ENCODE assay signal across 8 cellular contexts in genomic region chr6:16761469-16762264, GRCh38. TPM values are rescaled to one million over a fixed set of nuclear protein-coding genes. Genes with fewer than 3 reads are reported as not detected.
DNase-seq lines count a peak whose midpoint lies in the region; ATAC-seq and TF ChIP-seq lines count a peak whose summit lies in the region.

No MANE protein-coding gene starts in this region.

- no peaks in the 10 kb centered on the region for H3K36me3 ChIP-seq in A673 (ENCODE audit: insufficient read depth, low read length, poor library complexity, severe bottlenecking)

- intact Hi-C loops in A673 (cut with micrococcal nuclease; ENCODE audit: unreplicated experiment), result loop anchor here (2.0 to 10.0 kb wide), 5 partner anchors 49 to 429 kb away; no protein-coding TSS in a partner anchor

- H3K4me3 ChIP-seq in A673 (ENCODE audit: low read depth, low read length, poor library complexity, severe bottlenecking), result peak overlapping the region; percentile 88

- H3K4me1 Mint-ChIP-seq in activated CD4-positive, alpha-beta memory T cell treated with anti-CD3 and anti-CD28 coated beads, Interleukin-2, amount 10 ng/mL, durations not matched to agents 7 days and 5 days, result peaks cover 58% of the 10 kb centered on the region

- peak; percentile 22 for ATAC-seq in GM18508 (IDR thresholded peaks at IDR 0.05; ENCODE audit: insufficient read depth, unreplicated experiment)
- peak; percentile 39 for ATAC-seq in HG02981 (IDR thresholded peaks at IDR 0.05; ENCODE audit: unreplicated experiment)

- peak overlapping the region; percentile 63 for H3K27ac ChIP-seq in A673 (ENCODE audit: low read depth, low read length, poor library complexity, severe bottlenecking)

- H3K36me3 Mint-ChIP-seq in activated CD4-positive, alpha-beta memory T cell treated with anti-CD3 and anti-CD28 coated beads, Interleukin-2, amount 10 ng/mL, durations not matched to agents 7 days and 5 days (ENCODE audit: low read depth), result peaks cover 40% of the 10 kb centered on the region

- no peaks in the 10 kb centered on the region for H3K27me3 Mint-ChIP-seq in activated CD4-positive, alpha-beta memory T cell treated with anti-CD3 and anti-CD28 coated beads, Interleukin-2, amount 10 ng/mL, durations not matched to agents 7 days and 5 days

- H3K27ac Mint-ChIP-seq in activated CD4-positive, alpha-beta memory T cell treated with anti-CD3 and anti-CD28 coated beads, Interleukin-2, amount 10 ng/mL, durations not matched to agents 7 days and 5 days, result peak overlapping the region; percentile 96

- CTCF ChIA-PET in A673 (lab: Charles Lee), result interaction anchor here (0.6 to 3.1 kb wide), 14 partner anchors 9 to 475 kb away, joined by 3 to 13 read pairs (median 5); no protein-coding TSS in a partner anchor
- CTCF ChIA-PET in activated CD4-positive, alpha-beta memory T cell treated with anti-CD3 and anti-CD28 coated beads, Interleukin-2, amount 10 ng/mL, durations not matched to agents 7 days and 5 days (lab: Charles Lee), result interaction anchor here (0.6 to 6.1 kb wide), 35 partner anchors 9 to 442 kb away, joined by 3 to 86 read pairs (median 5); no protein-coding TSS in a partner anchor

- H3K9me3 ChIP-seq in A673 (ENCODE audit: low read depth, low read length, poor library complexity, severe bottlenecking), result no peaks in the 10 kb centered on the region

- peak overlapping the region; percentile 83 for H3K4me3 Mint-ChIP-seq in activated CD4-positive, alpha-beta memory T cell treated with anti-CD3 and anti-CD28 coated beads, Interleukin-2, amount 10 ng/mL, durations not matched to agents 7 days and 5 days

- no peaks in the 10 kb centered on the region for H3K27me3 ChIP-seq in A673 (replicated peaks; ENCODE audit: insufficient read depth, low read depth, low read length, poor library complexity)

- H3K9me3 Mint-ChIP-seq in activated CD4-positive, alpha-beta memory T cell treated with anti-CD3 and anti-CD28 coated beads, Interleukin-2, amount 10 ng/mL, durations not matched to agents 7 days and 5 days, result no peaks in the 10 kb centered on the region

- BruUV-seq in A673 (replicated peaks; lab: Mats Ljungman, UMichigan), result no TSS peak

- peak; percentile 96 for DNase-seq in A673 (ENCODE audit: low spot score)
- DNase-seq in NCI-H510A (lab: John Stamatoyannopoulos, UW), result peak; percentile 44
- DNase-seq in activated CD4-positive, alpha-beta memory T cell treated with anti-CD3 and anti-CD28 coated beads, Interleukin-2, amount 10 ng/mL, durations not matched to agents 7 days and 5 days, result peak; percentile 89
- peak; percentile 85 for DNase-seq in ecto neural progenitor cell (ENCODE audit: low spot score)
- peak; percentile 86 to 94 for DNase-seq in lung microvascular endothelial cell (ENCODE audit: low read depth in 2 of 2)
- DNase-seq in stimulated activated CD4-positive, alpha-beta T cell treated with anti-CD3 and anti-CD28 coated beads, TNF-alpha, amount 100 ng/mL, for 4 hours (ENCODE audit: low read depth in 3 of 3), result peak; percentile 63 to 74 (median 73)

- peaks cover 42% of the 10 kb centered on the region for H3K4me1 ChIP-seq in A673 (ENCODE audit: insufficient read depth, low read length, poor library complexity, severe bottlenecking)

- POLR2A ChIA-PET in A673 (lab: Charles Lee; ENCODE audit: low non-redundant PET), result interaction anchor here (0.6 to 0.7 kb wide), 3 partner anchors 38 to 616 kb away, joined by 3 to 8 read pairs (median 3); no protein-coding TSS in a partner anchor
- POLR2A ChIA-PET in activated CD4-positive, alpha-beta memory T cell treated with anti-CD3 and anti-CD28 coated beads, Interleukin-2, amount 10 ng/mL, durations not matched to agents 7 days and 5 days (lab: Charles Lee), result interaction anchor here (0.6 to 4.9 kb wide), 61 partner anchors 9 to 1096 kb away, joined by 3 to 74 read pairs (median 5); partner anchors contain the start of genes MYLIP and NUP153

- TF ChIP-seq CTCF in A673 (conservative IDR thresholded peaks at IDR 0.05; ENCODE audit: low read depth, low read length), result peak; percentile 39; the same call in 1 of the 2 replicates

RNA-seq across cellular contexts. Expression of gene ATXN1, which starts 0.4 kb away (rescaled TPM):
- total RNA-seq in A673 (2021) (25.6 and 25.7 TPM in 2 replicates), lung microvascular endothelial cell (8.7 and 9.1 TPM in 2 replicates)
- 10 to 100 TPM; 83.1 to 89.4 TPM for total RNA-seq in activated CD4-positive, alpha-beta memory T cell treated with anti-CD3 and anti-CD28 coated beads, Interleukin-2, amount 10 ng/mL, durations not matched to agents 7 days and 5 days

Comparison
In these comparisons a context has a peak if more than half of its experiments do, and no peak if none do; other contexts are left out.
1. Peak in every context shown above with its lines: DNase-seq, ATAC-seq, H3K4me3 ChIP-seq and H3K27ac ChIP-seq.
2. DNase-seq: peak in every context shown above with its lines; median percentile 96 in A673; 90 in lung microvascular endothelial cell; 89 in activated CD4-positive, alpha-beta memory T cell treated with anti-CD3 and anti-CD28 coated beads, Interleukin-2, amount 10 ng/mL, durations not matched to agents 7 days and 5 days; 85 in ecto neural progenitor cell; 73 in stimulated activated CD4-positive, alpha-beta T cell treated with anti-CD3 and anti-CD28 coated beads, TNF-alpha, amount 100 ng/mL, for 4 hours; 44 in NCI-H510A.